In genomic region chr2:12348216-12348615, GRCh38 we compare ENCODE assay signal across 20 cellular contexts.
A peak's percentile ranks its signal among the peaks of the same experiment; 100 is the strongest.
DNase-seq lines count a peak whose midpoint lies in the region; ATAC-seq, FAIRE-seq and TF ChIP-seq lines count a peak whose summit lies in the region.
"Had no signal": no experiment of that assay in that cellular context is flagged by ENCODE, and none has a peak within 500 bp of the region (broad histone marks: within the 10 kb centered on the region; RNA-seq: fewer than 3 reads in every experiment).

No MANE protein-coding gene starts in this region.

- DNase-seq in MCF 10A (ENCODE audit: unreplicated experiment) (peak; percentile 11), breast epithelium (ENCODE audit: low spot score in 2 of 2) (no peak), epithelial cell of esophagus (ENCODE audit: low read depth) (peak; percentile 72), kidney (no peak), superior temporal gyrus (ENCODE audit: extremely low spot score) (no peak), AG20443 (ENCODE audit: low spot score) (no peak)
- DNase-seq: 8988T; BE2C; C1 segment of cervical spinal cord; CD4-positive, CD25-positive, alpha-beta regulatory T cell; CD8-positive, alpha-beta memory T cell; COR-L47; DMS 273 treated with DMSO at 0.1 percent for 48 hours; DND-41; EL; GM23248 had no signal

- no peak overlapping the region for H3K9ac ChIP-seq in kidney (ENCODE audit: low read length in 2 of 2)
- H3K9ac ChIP-seq: GM23248 had no signal

- no peak for TF ChIP-seq CTCF in MCF 10A (IDR thresholded peaks at IDR 0.05; ENCODE audit: unreplicated experiment)
- TF ChIP-seq CTCF in breast epithelium (IDR thresholded peaks at IDR 0.05): no peak
- no peak for TF ChIP-seq CTCF in epithelial cell of esophagus (IDR thresholded peaks at IDR 0.05; ENCODE audit: insufficient read depth, low read depth, low read length, missing control alignments)
- TF ChIP-seq CTCF in kidney (IDR thresholded peaks at IDR 0.05; ENCODE audit: borderline replicate concordance, extremely low read depth, insufficient read depth): no peak

- ATAC-seq in GM18858 (IDR thresholded peaks at IDR 0.05; ENCODE audit: unreplicated experiment): no peak
- ATAC-seq: GM12878 had no signal

- no peaks in the 10 kb centered on the region for H3K27me3 ChIP-seq in breast epithelium
- H3K27me3 ChIP-seq: BE2C had no signal

- no peak overlapping the region for H3K4me3 Mint-ChIP-seq in MCF 10A (ENCODE audit: unreplicated experiment)
- H3K4me3 Mint-ChIP-seq: CD4-positive, CD25-positive, alpha-beta regulatory T cell; CD8-positive, alpha-beta memory T cell had no signal

- H3K4me3 ChIP-seq in breast epithelium (no peak overlapping the region), epithelial cell of esophagus (ENCODE audit: low read length) (no peak overlapping the region), kidney (ENCODE audit: low read length in 2 of 2) (no peak overlapping the region)
- H3K4me3 ChIP-seq: GM12878, GM23248, HAP-1 had no signal

- TF ChIP-seq POLR2A in breast epithelium (IDR thresholded peaks at IDR 0.05): no peak

- POLR2A ChIA-PET in MCF 10A (lab: Yijun Ruan, JAX): interaction anchor here (0.9 to 2.0 kb wide), 4 partner anchors 10 to 109 kb away, joined by 3 to 9 read pairs (median 6); no protein-coding TSS in a partner anchor

- peak; percentile 8 for FAIRE-seq in kidney (lab: Jason Lieb, UNC)
- FAIRE-seq: GM12878, GM19239 had no signal

- peaks cover 16% of the 10 kb centered on the region for H3K4me1 Mint-ChIP-seq in MCF 10A (ENCODE audit: insufficient read depth, unreplicated experiment)
- H3K4me1 Mint-ChIP-seq: CD8-positive, alpha-beta memory T cell had no signal

- H3K36me3 ChIP-seq in breast epithelium (no peaks in the 10 kb centered on the region), kidney (ENCODE audit: control insufficient read depth in 1 of 2, insufficient read depth in 2 of 2, low read length in 2 of 2) (no peaks in the 10 kb centered on the region)
- H3K36me3 ChIP-seq: BE2C, HAP-1 had no signal

- intact Hi-C loops in MCF 10A (cut with micrococcal nuclease): no loop called here
- intact Hi-C loops in breast epithelium (cut with DNase I; ENCODE audit: low total_unique reads): no loop called here
- intact Hi-C loops in kidney (cut with DNase I): no loop called here

- H3K9me3 ChIP-seq in breast epithelium (no peaks in the 10 kb centered on the region), kidney (ENCODE audit: control insufficient read depth in 1 of 2, low read length in 2 of 2) (no peaks in the 10 kb centered on the region)
- H3K9me3 ChIP-seq: BE2C, HAP-1 had no signal

- H3K36me3 Mint-ChIP-seq in MCF 10A (ENCODE audit: insufficient read depth, unreplicated experiment): no peaks in the 10 kb centered on the region
- H3K36me3 Mint-ChIP-seq: CD4-positive, CD25-positive, alpha-beta regulatory T cell had no signal

- H3K27ac ChIP-seq in breast epithelium: no peak overlapping the region
- H3K27ac ChIP-seq in kidney (ENCODE audit: low read depth in 2 of 2, low read length in 2 of 2): no peak overlapping the region
- H3K27ac ChIP-seq: GM23248 had no signal

- no peaks in the 10 kb centered on the region for H3K4me1 ChIP-seq in breast epithelium
- H3K4me1 ChIP-seq in kidney (ENCODE audit: control insufficient read depth in 1 of 2, insufficient read depth in 1 of 2, low read depth in 1 of 2, low read length in 2 of 2): no peaks in the 10 kb centered on the region
- H3K4me1 ChIP-seq: HAP-1 had no signal

- BruUV-seq in MCF 10A (replicated peaks; lab: Mats Ljungman, UMichigan): no TSS peak

- H3K27ac Mint-ChIP-seq in MCF 10A (ENCODE audit: low read depth, unreplicated experiment): peak overlapping the region; percentile 64
- H3K27ac Mint-ChIP-seq: CD8-positive, alpha-beta memory T cell had no signal

- CTCF ChIA-PET in MCF 10A (lab: Yijun Ruan, JAX): interaction anchor here (1.6 kb wide), 1 partner anchor 659 kb away, joined by 3 read pairs; no protein-coding TSS in a partner anchor

- no peaks in the 10 kb centered on the region for H3K27me3 Mint-ChIP-seq in MCF 10A (ENCODE audit: insufficient read depth, unreplicated experiment)
- H3K27me3 Mint-ChIP-seq: CD4-positive, CD25-positive, alpha-beta regulatory T cell had no signal

- peaks cover 7% of the 10 kb centered on the region for H3K9me3 Mint-ChIP-seq in MCF 10A (ENCODE audit: unreplicated experiment)
- H3K9me3 Mint-ChIP-seq: CD8-positive, alpha-beta memory T cell had no signal

Comparison
In these comparisons a context has a peak if more than half of its experiments do, and no peak if none do; other contexts are left out.
1. DNase-seq: peak in MCF 10A (single experiment) and epithelial cell of esophagus (single experiment); none in breast epithelium (0 of 2), kidney (single experiment), superior temporal gyrus (single experiment) and AG20443 (single experiment).